Comparison of ENCODE assay signal across 9 cellular contexts in the genomic region with DNA sequence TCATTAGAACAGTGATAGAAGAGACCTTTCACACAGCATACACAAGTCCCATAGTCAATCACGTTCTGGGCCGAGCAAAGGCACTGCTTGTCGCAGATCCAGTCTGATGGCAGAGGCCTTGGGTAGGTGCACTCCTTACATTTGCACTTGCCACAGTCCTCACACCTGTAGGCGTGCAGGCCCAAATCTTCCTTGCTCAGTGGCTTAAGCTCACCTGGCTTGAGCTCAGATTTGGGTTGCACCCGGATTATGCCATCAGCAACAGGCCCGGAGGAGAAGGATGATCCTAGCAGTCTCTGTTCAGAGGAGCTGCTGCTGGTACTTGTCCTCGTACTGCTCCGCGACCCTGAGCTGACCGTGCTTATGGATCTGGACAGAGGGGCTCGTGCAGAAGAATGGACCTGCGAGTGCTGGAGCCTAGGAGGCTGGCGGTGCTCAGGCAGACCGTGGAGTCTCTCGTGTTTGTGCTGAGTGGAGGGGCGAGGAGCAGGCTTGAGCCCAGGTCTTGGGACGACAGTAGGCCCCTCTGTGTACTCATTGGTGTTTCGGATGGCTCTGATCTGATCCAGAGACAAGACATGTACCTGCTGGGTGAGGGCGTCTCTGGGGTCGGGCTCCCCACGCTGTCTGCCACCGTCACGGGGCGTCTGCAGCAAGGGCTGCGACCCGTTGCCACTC. TPM values are rescaled to one million over a fixed set of nuclear protein-coding genes. Genes with fewer than 3 reads are reported as not detected.
DNase-seq lines count a peak whose midpoint lies in the region; ATAC-seq and TF ChIP-seq lines count a peak whose summit lies in the region.
"Had no signal": no experiment of that assay in that cellular context is flagged by ENCODE, and none has a peak within 500 bp of the region (broad histone marks: within the 10 kb centered on the region; RNA-seq: fewer than 3 reads in every experiment).

No MANE protein-coding gene starts in this region.

- H3K4me1 ChIP-seq in neuron (ENCODE audit: insufficient read depth, low read length): peaks cover 38% of the 10 kb centered on the region

- H3K27me3 ChIP-seq in neuron (ENCODE audit: insufficient read depth, low read length): no peaks in the 10 kb centered on the region

- peaks cover 51% of the 10 kb centered on the region for H3K36me3 Mint-ChIP-seq in WTC11

- H3K4me3 ChIP-seq in AG09309 (ENCODE audit: control insufficient read depth, low read depth, low read length) (peak overlapping the region; percentile 89), fibroblast of the aortic adventitia (ENCODE audit: low read depth, low read length) (peak overlapping the region; percentile 93), neuron (ENCODE audit: low read length) (peak overlapping the region; percentile 54)

- H3K9me3 ChIP-seq in neuron (ENCODE audit: low read length): no peaks in the 10 kb centered on the region

- H3K4me3 Mint-ChIP-seq in WTC11: no peak overlapping the region

- H3K4me1 Mint-ChIP-seq in WTC11: peaks cover 42% of the 10 kb centered on the region

- no peak for ATAC-seq in WTC11

- H3K36me3 ChIP-seq in neuron (ENCODE audit: insufficient read depth, low read length): peaks cover 22% of the 10 kb centered on the region

- no peak overlapping the region for H2AFZ ChIP-seq in neuron (ENCODE audit: low read depth, low read length)

- peak overlapping the region; percentile 93 for H3K27ac Mint-ChIP-seq in WTC11

- CTCF ChIA-PET in WTC11 (lab: Charles Lee): interaction anchor here (0.6 to 1.1 kb wide), 2 partner anchors 40 to 41 kb away, joined by 3 read pairs; no protein-coding TSS in a partner anchor

- DNase-seq in AG09309 (ENCODE audit: low read depth): no peak
- no peak for DNase-seq in WTC11 (ENCODE audit: low spot score)
- DNase-seq in fibroblast of the aortic adventitia (ENCODE audit: low read depth): peak; percentile 48
- no peak for DNase-seq in NCI-H2107 (lab: John Stamatoyannopoulos, UW)
- DNase-seq in NCI-H1105 (lab: John Stamatoyannopoulos, UW): no peak
- no peak for DNase-seq in SIG-M5 (lab: John Stamatoyannopoulos, UW)
- no peak for DNase-seq in epidermal melanocyte (ENCODE audit: insufficient read length, low spot score)
- DNase-seq: NK-92 treated with Interleukin-12 subunit alpha and Interleukin-12 subunit beta, amount 100 ng/mL, for 24 hours had no signal

- POLR2A ChIA-PET in WTC11 (lab: Charles Lee): interaction anchor here (1.3 kb wide), 1 partner anchor 40 kb away, joined by 3 read pairs; no protein-coding TSS in a partner anchor

- no peaks in the 10 kb centered on the region for H3K9me3 Mint-ChIP-seq in WTC11

- H3K27me3 Mint-ChIP-seq in WTC11 (ENCODE audit: low read depth): no peaks in the 10 kb centered on the region

- TF ChIP-seq CTCF in AG09309 (IDR thresholded peaks at IDR 0.05; ENCODE audit: control insufficient read depth, insufficient read depth, low read depth, low read length, missing control alignments) (no peak), WTC11 (IDR thresholded peaks at IDR 0.05) (no peak), fibroblast of the aortic adventitia (IDR thresholded peaks at IDR 0.05; ENCODE audit: insufficient read depth, low read length) (no peak)

TF ChIP-seq in WTC11, 78 proteins besides CTCF, POLR2A, EP300 and RAD21:
- no peak for TF ChIP-seq NR2C2 (CRISPR knock-in tag; IDR thresholded peaks at IDR 0.05)
- TF ChIP-seq, protein P1, sequence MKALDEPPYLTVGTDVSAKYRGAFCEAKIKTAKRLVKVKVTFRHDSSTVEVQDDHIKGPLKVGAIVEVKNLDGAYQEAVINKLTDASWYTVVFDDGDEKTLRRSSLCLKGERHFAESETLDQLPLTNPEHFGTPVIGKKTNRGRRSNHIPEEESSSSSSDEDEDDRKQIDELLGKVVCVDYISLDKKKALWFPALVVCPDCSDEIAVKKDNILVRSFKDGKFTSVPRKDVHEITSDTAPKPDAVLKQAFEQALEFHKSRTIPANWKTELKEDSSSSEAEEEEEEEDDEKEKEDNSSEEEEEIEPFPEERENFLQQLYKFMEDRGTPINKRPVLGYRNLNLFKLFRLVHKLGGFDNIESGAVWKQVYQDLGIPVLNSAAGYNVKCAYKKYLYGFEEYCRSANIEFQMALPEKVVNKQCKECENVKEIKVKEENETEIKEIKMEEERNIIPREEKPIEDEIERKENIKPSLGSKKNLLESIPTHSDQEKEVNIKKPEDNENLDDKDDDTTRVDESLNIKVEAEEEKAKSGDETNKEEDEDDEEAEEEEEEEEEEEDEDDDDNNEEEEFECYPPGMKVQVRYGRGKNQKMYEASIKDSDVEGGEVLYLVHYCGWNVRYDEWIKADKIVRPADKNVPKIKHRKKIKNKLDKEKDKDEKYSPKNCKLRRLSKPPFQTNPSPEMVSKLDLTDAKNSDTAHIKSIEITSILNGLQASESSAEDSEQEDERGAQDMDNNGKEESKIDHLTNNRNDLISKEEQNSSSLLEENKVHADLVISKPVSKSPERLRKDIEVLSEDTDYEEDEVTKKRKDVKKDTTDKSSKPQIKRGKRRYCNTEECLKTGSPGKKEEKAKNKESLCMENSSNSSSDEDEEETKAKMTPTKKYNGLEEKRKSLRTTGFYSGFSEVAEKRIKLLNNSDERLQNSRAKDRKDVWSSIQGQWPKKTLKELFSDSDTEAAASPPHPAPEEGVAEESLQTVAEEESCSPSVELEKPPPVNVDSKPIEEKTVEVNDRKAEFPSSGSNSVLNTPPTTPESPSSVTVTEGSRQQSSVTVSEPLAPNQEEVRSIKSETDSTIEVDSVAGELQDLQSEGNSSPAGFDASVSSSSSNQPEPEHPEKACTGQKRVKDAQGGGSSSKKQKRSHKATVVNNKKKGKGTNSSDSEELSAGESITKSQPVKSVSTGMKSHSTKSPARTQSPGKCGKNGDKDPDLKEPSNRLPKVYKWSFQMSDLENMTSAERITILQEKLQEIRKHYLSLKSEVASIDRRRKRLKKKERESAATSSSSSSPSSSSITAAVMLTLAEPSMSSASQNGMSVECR (CRISPR knock-in tag; IDR thresholded peaks at IDR 0.05; ENCODE audit: borderline replicate concordance): no peak
- TF ChIP-seq TP53 (CRISPR knock-in tag; IDR thresholded peaks at IDR 0.05): no peak
- TF ChIP-seq ETV6 (CRISPR knock-in tag; IDR thresholded peaks at IDR 0.05): no peak
- TF ChIP-seq GABPB1 (CRISPR knock-in tag; IDR thresholded peaks at IDR 0.05): no peak
- TF ChIP-seq ZNF138 (CRISPR knock-in tag; conservative IDR thresholded peaks at IDR 0.05): no peak
- TF ChIP-seq, protein P2, sequence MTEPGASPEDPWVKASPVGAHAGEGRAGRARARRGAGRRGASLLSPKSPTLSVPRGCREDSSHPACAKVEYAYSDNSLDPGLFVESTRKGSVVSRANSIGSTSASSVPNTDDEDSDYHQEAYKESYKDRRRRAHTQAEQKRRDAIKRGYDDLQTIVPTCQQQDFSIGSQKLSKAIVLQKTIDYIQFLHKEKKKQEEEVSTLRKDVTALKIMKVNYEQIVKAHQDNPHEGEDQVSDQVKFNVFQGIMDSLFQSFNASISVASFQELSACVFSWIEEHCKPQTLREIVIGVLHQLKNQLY (CRISPR knock-in tag; IDR thresholded peaks at IDR 0.05): no peak
- TF ChIP-seq ZNF671 (CRISPR knock-in tag; IDR thresholded peaks at IDR 0.05): no peak
- no peak for TF ChIP-seq OVOL2 (CRISPR knock-in tag; IDR thresholded peaks at IDR 0.05; ENCODE audit: borderline replicate concordance)
- TF ChIP-seq JAZF1 (CRISPR knock-in tag; IDR thresholded peaks at IDR 0.05): no peak
- TF ChIP-seq, protein P3, sequence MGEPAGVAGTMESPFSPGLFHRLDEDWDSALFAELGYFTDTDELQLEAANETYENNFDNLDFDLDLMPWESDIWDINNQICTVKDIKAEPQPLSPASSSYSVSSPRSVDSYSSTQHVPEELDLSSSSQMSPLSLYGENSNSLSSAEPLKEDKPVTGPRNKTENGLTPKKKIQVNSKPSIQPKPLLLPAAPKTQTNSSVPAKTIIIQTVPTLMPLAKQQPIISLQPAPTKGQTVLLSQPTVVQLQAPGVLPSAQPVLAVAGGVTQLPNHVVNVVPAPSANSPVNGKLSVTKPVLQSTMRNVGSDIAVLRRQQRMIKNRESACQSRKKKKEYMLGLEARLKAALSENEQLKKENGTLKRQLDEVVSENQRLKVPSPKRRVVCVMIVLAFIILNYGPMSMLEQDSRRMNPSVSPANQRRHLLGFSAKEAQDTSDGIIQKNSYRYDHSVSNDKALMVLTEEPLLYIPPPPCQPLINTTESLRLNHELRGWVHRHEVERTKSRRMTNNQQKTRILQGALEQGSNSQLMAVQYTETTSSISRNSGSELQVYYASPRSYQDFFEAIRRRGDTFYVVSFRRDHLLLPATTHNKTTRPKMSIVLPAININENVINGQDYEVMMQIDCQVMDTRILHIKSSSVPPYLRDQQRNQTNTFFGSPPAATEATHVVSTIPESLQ (CRISPR knock-in tag; IDR thresholded peaks at IDR 0.05): no peak
- no peak for TF ChIP-seq EMX1 (CRISPR knock-in tag; IDR thresholded peaks at IDR 0.05)
- TF ChIP-seq, protein P4, sequence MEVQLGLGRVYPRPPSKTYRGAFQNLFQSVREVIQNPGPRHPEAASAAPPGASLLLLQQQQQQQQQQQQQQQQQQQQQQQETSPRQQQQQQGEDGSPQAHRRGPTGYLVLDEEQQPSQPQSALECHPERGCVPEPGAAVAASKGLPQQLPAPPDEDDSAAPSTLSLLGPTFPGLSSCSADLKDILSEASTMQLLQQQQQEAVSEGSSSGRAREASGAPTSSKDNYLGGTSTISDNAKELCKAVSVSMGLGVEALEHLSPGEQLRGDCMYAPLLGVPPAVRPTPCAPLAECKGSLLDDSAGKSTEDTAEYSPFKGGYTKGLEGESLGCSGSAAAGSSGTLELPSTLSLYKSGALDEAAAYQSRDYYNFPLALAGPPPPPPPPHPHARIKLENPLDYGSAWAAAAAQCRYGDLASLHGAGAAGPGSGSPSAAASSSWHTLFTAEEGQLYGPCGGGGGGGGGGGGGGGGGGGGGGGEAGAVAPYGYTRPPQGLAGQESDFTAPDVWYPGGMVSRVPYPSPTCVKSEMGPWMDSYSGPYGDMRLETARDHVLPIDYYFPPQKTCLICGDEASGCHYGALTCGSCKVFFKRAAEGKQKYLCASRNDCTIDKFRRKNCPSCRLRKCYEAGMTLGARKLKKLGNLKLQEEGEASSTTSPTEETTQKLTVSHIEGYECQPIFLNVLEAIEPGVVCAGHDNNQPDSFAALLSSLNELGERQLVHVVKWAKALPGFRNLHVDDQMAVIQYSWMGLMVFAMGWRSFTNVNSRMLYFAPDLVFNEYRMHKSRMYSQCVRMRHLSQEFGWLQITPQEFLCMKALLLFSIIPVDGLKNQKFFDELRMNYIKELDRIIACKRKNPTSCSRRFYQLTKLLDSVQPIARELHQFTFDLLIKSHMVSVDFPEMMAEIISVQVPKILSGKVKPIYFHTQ (CRISPR knock-in tag; IDR thresholded peaks at IDR 0.05): no peak

RNA-seq across cellular contexts. Expression of a gene that starts 3.8 kb away (rescaled TPM):
- total RNA-seq in WTC11 (2021) (44.3 to 63.2 TPM (median 47.4 TPM) in 3 replicates), fibroblast of the aortic adventitia (ENCODE audit: low replicate concordance) (4.6 and 60.3 TPM in 2 replicates)
